In the genomic region with DNA sequence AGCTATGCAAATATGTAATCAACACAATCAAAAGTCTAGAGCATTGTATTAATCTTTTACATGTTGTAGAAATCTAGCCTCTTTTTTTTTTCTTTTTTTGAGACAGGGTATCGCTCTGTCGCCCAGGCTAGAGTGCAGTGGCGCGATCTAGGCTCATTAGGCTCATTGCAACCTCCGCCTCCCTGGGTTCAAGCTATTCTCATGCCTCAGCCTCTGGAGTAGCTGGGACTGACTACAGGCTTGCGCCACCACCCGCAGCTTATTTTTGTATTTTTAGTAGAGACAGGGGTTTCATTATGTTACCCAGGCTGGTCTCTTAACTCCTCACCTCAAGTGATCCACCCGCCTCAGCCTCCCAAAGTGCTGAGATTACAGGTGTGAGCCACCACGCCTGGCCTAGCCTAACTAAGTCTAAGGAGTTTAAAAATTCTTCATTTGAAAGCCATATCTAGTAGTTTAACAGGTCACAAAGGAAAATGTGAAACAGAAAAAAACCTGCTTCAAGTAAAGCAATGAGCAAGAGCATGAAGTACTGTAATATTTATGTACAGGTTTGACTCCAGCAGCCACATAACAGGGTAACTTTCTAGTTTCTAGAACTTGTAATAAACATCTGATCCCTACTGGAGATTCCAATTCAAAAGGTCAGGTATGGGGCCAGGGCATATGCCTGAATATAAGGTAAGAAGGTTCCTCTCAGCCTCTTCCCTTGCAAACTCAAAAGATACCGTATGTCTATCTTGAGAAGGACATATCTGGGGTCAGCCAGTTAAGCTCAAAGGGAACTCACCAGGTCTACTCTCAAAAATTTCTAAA, we compare ENCODE assay signal across 2 cellular contexts.
TF ChIP-seq lines count a peak whose summit lies in the region.

No MANE protein-coding gene starts in this region.

TF ChIP-seq in SK-N-SH, 30 proteins besides CTCF, POLR2A, EP300 and RAD21 (continues in another document):
- TF ChIP-seq, protein P1, sequence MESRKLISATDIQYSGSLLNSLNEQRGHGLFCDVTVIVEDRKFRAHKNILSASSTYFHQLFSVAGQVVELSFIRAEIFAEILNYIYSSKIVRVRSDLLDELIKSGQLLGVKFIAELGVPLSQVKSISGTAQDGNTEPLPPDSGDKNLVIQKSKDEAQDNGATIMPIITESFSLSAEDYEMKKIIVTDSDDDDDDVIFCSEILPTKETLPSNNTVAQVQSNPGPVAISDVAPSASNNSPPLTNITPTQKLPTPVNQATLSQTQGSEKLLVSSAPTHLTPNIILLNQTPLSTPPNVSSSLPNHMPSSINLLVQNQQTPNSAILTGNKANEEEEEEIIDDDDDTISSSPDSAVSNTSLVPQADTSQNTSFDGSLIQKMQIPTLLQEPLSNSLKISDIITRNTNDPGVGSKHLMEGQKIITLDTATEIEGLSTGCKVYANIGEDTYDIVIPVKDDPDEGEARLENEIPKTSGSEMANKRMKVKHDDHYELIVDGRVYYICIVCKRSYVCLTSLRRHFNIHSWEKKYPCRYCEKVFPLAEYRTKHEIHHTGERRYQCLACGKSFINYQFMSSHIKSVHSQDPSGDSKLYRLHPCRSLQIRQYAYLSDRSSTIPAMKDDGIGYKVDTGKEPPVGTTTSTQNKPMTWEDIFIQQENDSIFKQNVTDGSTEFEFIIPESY (IDR thresholded peaks at IDR 0.05; ENCODE audit: borderline replicate concordance, low read depth), result no peak
- no peak for TF ChIP-seq MEF2A (IDR thresholded peaks at IDR 0.05; ENCODE audit: borderline replicate concordance, low read depth)
- TF ChIP-seq, protein P2, sequence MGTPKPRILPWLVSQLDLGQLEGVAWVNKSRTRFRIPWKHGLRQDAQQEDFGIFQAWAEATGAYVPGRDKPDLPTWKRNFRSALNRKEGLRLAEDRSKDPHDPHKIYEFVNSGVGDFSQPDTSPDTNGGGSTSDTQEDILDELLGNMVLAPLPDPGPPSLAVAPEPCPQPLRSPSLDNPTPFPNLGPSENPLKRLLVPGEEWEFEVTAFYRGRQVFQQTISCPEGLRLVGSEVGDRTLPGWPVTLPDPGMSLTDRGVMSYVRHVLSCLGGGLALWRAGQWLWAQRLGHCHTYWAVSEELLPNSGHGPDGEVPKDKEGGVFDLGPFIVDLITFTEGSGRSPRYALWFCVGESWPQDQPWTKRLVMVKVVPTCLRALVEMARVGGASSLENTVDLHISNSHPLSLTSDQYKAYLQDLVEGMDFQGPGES (IDR thresholded peaks at IDR 0.05; ENCODE audit: low read depth, low read length), result no peak
- TF ChIP-seq, protein P3, sequence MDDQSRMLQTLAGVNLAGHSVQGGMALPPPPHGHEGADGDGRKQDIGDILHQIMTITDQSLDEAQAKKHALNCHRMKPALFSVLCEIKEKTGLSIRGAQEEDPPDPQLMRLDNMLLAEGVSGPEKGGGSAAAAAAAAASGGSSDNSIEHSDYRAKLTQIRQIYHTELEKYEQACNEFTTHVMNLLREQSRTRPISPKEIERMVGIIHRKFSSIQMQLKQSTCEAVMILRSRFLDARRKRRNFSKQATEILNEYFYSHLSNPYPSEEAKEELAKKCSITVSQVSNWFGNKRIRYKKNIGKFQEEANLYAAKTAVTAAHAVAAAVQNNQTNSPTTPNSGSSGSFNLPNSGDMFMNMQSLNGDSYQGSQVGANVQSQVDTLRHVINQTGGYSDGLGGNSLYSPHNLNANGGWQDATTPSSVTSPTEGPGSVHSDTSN (IDR thresholded peaks at IDR 0.05), result no peak
- TF ChIP-seq JUND (IDR thresholded peaks at IDR 0.05), result no peak
- TF ChIP-seq, protein P4, sequence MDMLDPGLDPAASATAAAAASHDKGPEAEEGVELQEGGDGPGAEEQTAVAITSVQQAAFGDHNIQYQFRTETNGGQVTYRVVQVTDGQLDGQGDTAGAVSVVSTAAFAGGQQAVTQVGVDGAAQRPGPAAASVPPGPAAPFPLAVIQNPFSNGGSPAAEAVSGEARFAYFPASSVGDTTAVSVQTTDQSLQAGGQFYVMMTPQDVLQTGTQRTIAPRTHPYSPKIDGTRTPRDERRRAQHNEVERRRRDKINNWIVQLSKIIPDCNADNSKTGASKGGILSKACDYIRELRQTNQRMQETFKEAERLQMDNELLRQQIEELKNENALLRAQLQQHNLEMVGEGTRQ (IDR thresholded peaks at IDR 0.05; ENCODE audit: borderline replicate concordance, low read depth, low read length), result no peak
- no peak for TF ChIP-seq ELF1 (IDR thresholded peaks at IDR 0.05)
- no peak for TF ChIP-seq TEAD4 (IDR thresholded peaks at IDR 0.05; ENCODE audit: borderline replicate concordance, insufficient read depth)
- TF ChIP-seq CHD2 (IDR thresholded peaks at IDR 0.05; ENCODE audit: low read length, partially characterized antibody), result no peak
- no peak for TF ChIP-seq TAF1 (IDR thresholded peaks at IDR 0.05; ENCODE audit: borderline replicate concordance, low read depth, low read length)
- TF ChIP-seq, protein P5, sequence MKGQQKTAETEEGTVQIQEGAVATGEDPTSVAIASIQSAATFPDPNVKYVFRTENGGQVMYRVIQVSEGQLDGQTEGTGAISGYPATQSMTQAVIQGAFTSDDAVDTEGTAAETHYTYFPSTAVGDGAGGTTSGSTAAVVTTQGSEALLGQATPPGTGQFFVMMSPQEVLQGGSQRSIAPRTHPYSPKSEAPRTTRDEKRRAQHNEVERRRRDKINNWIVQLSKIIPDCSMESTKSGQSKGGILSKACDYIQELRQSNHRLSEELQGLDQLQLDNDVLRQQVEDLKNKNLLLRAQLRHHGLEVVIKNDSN (IDR thresholded peaks at IDR 0.05; ENCODE audit: borderline replicate concordance, low read depth), result no peak
- no peak for TF ChIP-seq MXI1 (IDR thresholded peaks at IDR 0.05; ENCODE audit: low read depth, low read length)
- no peak for TF ChIP-seq NFIC (IDR thresholded peaks at IDR 0.05; ENCODE audit: borderline replicate concordance)
- TF ChIP-seq, protein P6, sequence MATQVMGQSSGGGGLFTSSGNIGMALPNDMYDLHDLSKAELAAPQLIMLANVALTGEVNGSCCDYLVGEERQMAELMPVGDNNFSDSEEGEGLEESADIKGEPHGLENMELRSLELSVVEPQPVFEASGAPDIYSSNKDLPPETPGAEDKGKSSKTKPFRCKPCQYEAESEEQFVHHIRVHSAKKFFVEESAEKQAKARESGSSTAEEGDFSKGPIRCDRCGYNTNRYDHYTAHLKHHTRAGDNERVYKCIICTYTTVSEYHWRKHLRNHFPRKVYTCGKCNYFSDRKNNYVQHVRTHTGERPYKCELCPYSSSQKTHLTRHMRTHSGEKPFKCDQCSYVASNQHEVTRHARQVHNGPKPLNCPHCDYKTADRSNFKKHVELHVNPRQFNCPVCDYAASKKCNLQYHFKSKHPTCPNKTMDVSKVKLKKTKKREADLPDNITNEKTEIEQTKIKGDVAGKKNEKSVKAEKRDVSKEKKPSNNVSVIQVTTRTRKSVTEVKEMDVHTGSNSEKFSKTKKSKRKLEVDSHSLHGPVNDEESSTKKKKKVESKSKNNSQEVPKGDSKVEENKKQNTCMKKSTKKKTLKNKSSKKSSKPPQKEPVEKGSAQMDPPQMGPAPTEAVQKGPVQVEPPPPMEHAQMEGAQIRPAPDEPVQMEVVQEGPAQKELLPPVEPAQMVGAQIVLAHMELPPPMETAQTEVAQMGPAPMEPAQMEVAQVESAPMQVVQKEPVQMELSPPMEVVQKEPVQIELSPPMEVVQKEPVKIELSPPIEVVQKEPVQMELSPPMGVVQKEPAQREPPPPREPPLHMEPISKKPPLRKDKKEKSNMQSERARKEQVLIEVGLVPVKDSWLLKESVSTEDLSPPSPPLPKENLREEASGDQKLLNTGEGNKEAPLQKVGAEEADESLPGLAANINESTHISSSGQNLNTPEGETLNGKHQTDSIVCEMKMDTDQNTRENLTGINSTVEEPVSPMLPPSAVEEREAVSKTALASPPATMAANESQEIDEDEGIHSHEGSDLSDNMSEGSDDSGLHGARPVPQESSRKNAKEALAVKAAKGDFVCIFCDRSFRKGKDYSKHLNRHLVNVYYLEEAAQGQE (IDR thresholded peaks at IDR 0.05; ENCODE audit: low read depth, low read length), result no peak
- no peak for TF ChIP-seq GATA2 (CRISPR knock-in tag; IDR thresholded peaks at IDR 0.05)
- no peak for TF ChIP-seq RXRA (IDR thresholded peaks at IDR 0.05; ENCODE audit: borderline replicate concordance, low read depth)
- no peak for TF ChIP-seq YY1 (IDR thresholded peaks at IDR 0.05; ENCODE audit: low read depth)
- no peak for TF ChIP-seq FOXJ3 (CRISPR knock-in tag; IDR thresholded peaks at IDR 0.05)

TF ChIP-seq in SK-N-SH treated with all-trans-retinoic acid at 6 μM for 48 hours, 23 proteins besides CTCF, POLR2A, EP300 and RAD21 (continued from another document):
- TF ChIP-seq, protein P7, sequence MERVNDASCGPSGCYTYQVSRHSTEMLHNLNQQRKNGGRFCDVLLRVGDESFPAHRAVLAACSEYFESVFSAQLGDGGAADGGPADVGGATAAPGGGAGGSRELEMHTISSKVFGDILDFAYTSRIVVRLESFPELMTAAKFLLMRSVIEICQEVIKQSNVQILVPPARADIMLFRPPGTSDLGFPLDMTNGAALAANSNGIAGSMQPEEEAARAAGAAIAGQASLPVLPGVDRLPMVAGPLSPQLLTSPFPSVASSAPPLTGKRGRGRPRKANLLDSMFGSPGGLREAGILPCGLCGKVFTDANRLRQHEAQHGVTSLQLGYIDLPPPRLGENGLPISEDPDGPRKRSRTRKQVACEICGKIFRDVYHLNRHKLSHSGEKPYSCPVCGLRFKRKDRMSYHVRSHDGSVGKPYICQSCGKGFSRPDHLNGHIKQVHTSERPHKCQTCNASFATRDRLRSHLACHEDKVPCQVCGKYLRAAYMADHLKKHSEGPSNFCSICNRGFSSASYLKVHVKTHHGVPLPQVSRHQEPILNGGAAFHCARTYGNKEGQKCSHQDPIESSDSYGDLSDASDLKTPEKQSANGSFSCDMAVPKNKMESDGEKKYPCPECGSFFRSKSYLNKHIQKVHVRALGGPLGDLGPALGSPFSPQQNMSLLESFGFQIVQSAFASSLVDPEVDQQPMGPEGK (CRISPR knock-in tag; IDR thresholded peaks at IDR 0.05; ENCODE audit: borderline replicate concordance), result no peak
- TF ChIP-seq ZFP3 (CRISPR knock-in tag; IDR thresholded peaks at IDR 0.05) (no peak), SNAI2 (CRISPR knock-in tag; IDR thresholded peaks at IDR 0.05) (no peak), TOX (CRISPR knock-in tag; IDR thresholded peaks at IDR 0.05; ENCODE audit: borderline replicate concordance) (no peak), ZFP30 (CRISPR knock-in tag; IDR thresholded peaks at IDR 0.05) (no peak), TCF4 (CRISPR knock-in tag; IDR thresholded peaks at IDR 0.05; ENCODE audit: borderline replicate concordance) (no peak), RARB (CRISPR knock-in tag; IDR thresholded peaks at IDR 0.05) (no peak), CSDC2 (CRISPR knock-in tag; IDR thresholded peaks at IDR 0.05) (no peak), ARNTL (CRISPR knock-in tag; IDR thresholded peaks at IDR 0.05; ENCODE audit: borderline replicate concordance, low read depth) (no peak)
- TF ChIP-seq, protein P8, sequence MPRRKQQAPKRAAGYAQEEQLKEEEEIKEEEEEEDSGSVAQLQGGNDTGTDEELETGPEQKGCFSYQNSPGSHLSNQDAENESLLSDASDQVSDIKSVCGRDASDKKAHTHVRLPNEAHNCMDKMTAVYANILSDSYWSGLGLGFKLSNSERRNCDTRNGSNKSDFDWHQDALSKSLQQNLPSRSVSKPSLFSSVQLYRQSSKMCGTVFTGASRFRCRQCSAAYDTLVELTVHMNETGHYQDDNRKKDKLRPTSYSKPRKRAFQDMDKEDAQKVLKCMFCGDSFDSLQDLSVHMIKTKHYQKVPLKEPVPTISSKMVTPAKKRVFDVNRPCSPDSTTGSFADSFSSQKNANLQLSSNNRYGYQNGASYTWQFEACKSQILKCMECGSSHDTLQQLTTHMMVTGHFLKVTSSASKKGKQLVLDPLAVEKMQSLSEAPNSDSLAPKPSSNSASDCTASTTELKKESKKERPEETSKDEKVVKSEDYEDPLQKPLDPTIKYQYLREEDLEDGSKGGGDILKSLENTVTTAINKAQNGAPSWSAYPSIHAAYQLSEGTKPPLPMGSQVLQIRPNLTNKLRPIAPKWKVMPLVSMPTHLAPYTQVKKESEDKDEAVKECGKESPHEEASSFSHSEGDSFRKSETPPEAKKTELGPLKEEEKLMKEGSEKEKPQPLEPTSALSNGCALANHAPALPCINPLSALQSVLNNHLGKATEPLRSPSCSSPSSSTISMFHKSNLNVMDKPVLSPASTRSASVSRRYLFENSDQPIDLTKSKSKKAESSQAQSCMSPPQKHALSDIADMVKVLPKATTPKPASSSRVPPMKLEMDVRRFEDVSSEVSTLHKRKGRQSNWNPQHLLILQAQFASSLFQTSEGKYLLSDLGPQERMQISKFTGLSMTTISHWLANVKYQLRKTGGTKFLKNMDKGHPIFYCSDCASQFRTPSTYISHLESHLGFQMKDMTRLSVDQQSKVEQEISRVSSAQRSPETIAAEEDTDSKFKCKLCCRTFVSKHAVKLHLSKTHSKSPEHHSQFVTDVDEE (CRISPR knock-in tag; IDR thresholded peaks at IDR 0.05), result no peak
- TF ChIP-seq, protein P9, sequence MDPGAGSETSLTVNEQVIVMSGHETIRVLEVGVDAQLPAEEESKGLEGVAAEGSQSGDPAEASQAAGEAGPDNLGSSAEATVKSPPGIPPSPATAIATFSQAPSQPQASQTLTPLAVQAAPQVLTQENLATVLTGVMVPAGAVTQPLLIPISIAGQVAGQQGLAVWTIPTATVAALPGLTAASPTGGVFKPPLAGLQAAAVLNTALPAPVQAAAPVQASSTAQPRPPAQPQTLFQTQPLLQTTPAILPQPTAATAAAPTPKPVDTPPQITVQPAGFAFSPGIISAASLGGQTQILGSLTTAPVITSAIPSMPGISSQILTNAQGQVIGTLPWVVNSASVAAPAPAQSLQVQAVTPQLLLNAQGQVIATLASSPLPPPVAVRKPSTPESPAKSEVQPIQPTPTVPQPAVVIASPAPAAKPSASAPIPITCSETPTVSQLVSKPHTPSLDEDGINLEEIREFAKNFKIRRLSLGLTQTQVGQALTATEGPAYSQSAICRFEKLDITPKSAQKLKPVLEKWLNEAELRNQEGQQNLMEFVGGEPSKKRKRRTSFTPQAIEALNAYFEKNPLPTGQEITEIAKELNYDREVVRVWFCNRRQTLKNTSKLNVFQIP (CRISPR knock-in tag; IDR thresholded peaks at IDR 0.05; ENCODE audit: borderline replicate concordance, low read depth), result no peak
